ENCODE assay signal across 9 cellular contexts in genomic region chr1:111227434-111227833, GRCh38. TPM values are rescaled to one million over a fixed set of nuclear protein-coding genes. Genes with fewer than 3 reads are reported as not detected.
DNase-seq lines count a peak whose midpoint lies in the region; ATAC-seq and TF ChIP-seq lines count a peak whose summit lies in the region.
"Had no signal": no experiment of that assay in that cellular context is flagged by ENCODE, and none has a peak within 500 bp of the region (broad histone marks: within the 10 kb centered on the region; RNA-seq: fewer than 3 reads in every experiment).

CHI3L2 (plus strand) TSS chr1:111227713; CDS start chr1:111227730, 17 bp downstream.

- peaks cover 5% of the 10 kb centered on the region for H3K9me3 Mint-ChIP-seq in endodermal cell
- H3K9me3 Mint-ChIP-seq in natural killer cell treated with Interleukin-12 subunit alpha and Interleukin-12 subunit beta and Interleukin-15 and Interleukin-18, amount 100 ng/mL, for 72 hours, result peaks cover 2% of the 10 kb centered on the region

- H3K36me3 Mint-ChIP-seq in endodermal cell (ENCODE audit: low read depth), result no peaks in the 10 kb centered on the region
- no peaks in the 10 kb centered on the region for H3K36me3 Mint-ChIP-seq in natural killer cell treated with Interleukin-12 subunit alpha and Interleukin-12 subunit beta and Interleukin-15 and Interleukin-18, amount 100 ng/mL, for 72 hours

- intact Hi-C loops in PC-3 (cut with micrococcal nuclease), result loop anchor here (5.0 kb wide), 1 partner anchor 540 kb away; no protein-coding TSS in a partner anchor

- H3K27ac ChIP-seq in AG04450 (ENCODE audit: low read depth, low read length), result peak within 1 kb of the TSS; percentile 67
- H3K27ac ChIP-seq in PC-3 (ENCODE audit: low read length), result peak within 1 kb of the TSS; percentile 89
- no peak within 1 kb of the TSS for H3K27ac ChIP-seq in endodermal cell (ENCODE audit: low read depth, low read length)
- H3K27ac ChIP-seq in foreskin keratinocyte, result no peak within 1 kb of the TSS

- CTCF ChIA-PET in AG04450 (lab: Charles Lee) (no interaction called here), PC-3 (lab: Charles Lee) (no interaction called here)

- peak within 1 kb of the TSS; percentile 48 for H3K27ac Mint-ChIP-seq in endodermal cell
- peak within 1 kb of the TSS; percentile 75 to 90 for H3K27ac Mint-ChIP-seq in natural killer cell treated with Interleukin-12 subunit alpha and Interleukin-12 subunit beta and Interleukin-15 and Interleukin-18, amount 100 ng/mL, for 72 hours

- peaks cover 21% of the 10 kb centered on the region for H3K4me1 Mint-ChIP-seq in endodermal cell
- H3K4me1 Mint-ChIP-seq in natural killer cell treated with Interleukin-12 subunit alpha and Interleukin-12 subunit beta and Interleukin-15 and Interleukin-18, amount 100 ng/mL, for 72 hours (ENCODE audit: low read depth in 2 of 2), result peaks cover 59 to 64% of the 10 kb centered on the region in 2 donors

- DNase-seq in AG04450 (ENCODE audit: low read depth, low spot score) (no peak), PC-3 (no peak), endodermal cell (no peak), foreskin keratinocyte (no peak), SIG-M5 (lab: John Stamatoyannopoulos, UW) (no peak), putamen (ENCODE audit: low spot score) (no peak), NCI-H748 treated with DMSO at 0.1 percent for 48 hours (lab: John Stamatoyannopoulos, UW) (no peak)
- peak; percentile 69 for DNase-seq in natural killer cell treated with Interleukin-12 subunit alpha and Interleukin-12 subunit beta and Interleukin-15 and Interleukin-18, amount 100 ng/mL, for 72 hours (ENCODE audit: low spot score)

- H3K36me3 ChIP-seq in PC-3 (ENCODE audit: low read depth, low read length) (no peaks in the 10 kb centered on the region), endodermal cell (ENCODE audit: control insufficient read depth, insufficient read depth, low read length) (no peaks in the 10 kb centered on the region)

- no peaks in the 10 kb centered on the region for H3K27me3 Mint-ChIP-seq in endodermal cell (ENCODE audit: insufficient read depth)
- H3K27me3 Mint-ChIP-seq in natural killer cell treated with Interleukin-12 subunit alpha and Interleukin-12 subunit beta and Interleukin-15 and Interleukin-18, amount 100 ng/mL, for 72 hours, result no peaks in the 10 kb centered on the region

- peak within 1 kb of the TSS; percentile 46 for H3K9ac ChIP-seq in PC-3 (ENCODE audit: low read length)
- H3K9ac ChIP-seq in endodermal cell (ENCODE audit: extremely low read depth, low read length, poor library complexity, severe bottlenecking), result no peak within 1 kb of the TSS

- TF ChIP-seq CTCF in AG04450 (IDR thresholded peaks at IDR 0.05; ENCODE audit: low read depth, low read length) (no peak), PC-3 (conservative IDR thresholded peaks at IDR 0.05; ENCODE audit: low read depth, low read length) (no peak), endodermal cell (conservative IDR thresholded peaks at IDR 0.05) (no peak), foreskin keratinocyte (conservative IDR thresholded peaks at IDR 0.05) (no peak)

- 89 to 100% methylated on average over 2 to 3 of the region's 3 CpGs for WGBS in endodermal cell (ENCODE audit: insufficient coverage in 1 of 2, insufficient read length in 1 of 2), 2 experiments

- peak within 1 kb of the TSS; percentile 63 for H2AFZ ChIP-seq in PC-3 (ENCODE audit: low read length)

- ATAC-seq in PC-3 (no peak), foreskin keratinocyte (no peak)
- peak; percentile 32 to 80 for ATAC-seq in natural killer cell treated with Interleukin-12 subunit alpha and Interleukin-12 subunit beta and Interleukin-15 and Interleukin-18, amount 100 ng/mL, for 72 hours

- POLR2A ChIA-PET in AG04450 (lab: Yijun Ruan, JAX) (interaction anchor here (1.3 kb wide), 1 partner anchor 36 kb away, joined by 3 read pairs; no protein-coding TSS in a partner anchor), PC-3 (lab: Charles Lee; ENCODE audit: unreplicated experiment) (interaction anchor here (0.6 kb wide), 1 partner anchor 172 kb away, joined by 5 read pairs; no protein-coding TSS in a partner anchor)

- H3K4me2 ChIP-seq in PC-3 (ENCODE audit: low read length), result peak within 1 kb of the TSS; percentile 77

- H4K20me1 ChIP-seq in PC-3 (ENCODE audit: low read length), result no peaks in the 10 kb centered on the region

- H3K9me3 ChIP-seq in AG04450 (ENCODE audit: control insufficient read depth, insufficient read depth, low read length) (no peaks in the 10 kb centered on the region), PC-3 (ENCODE audit: low read length) (no peaks in the 10 kb centered on the region), endodermal cell (ENCODE audit: control insufficient read depth, low read length) (no peaks in the 10 kb centered on the region)

- H3K4me3 ChIP-seq in AG04450 (ENCODE audit: low read depth, low read length), result no peak within 1 kb of the TSS
- peak within 1 kb of the TSS; percentile 9; the same call in 1 of the 2 replicates for H3K4me3 ChIP-seq in PC-3 (ENCODE audit: low read length)
- no peak within 1 kb of the TSS for H3K4me3 ChIP-seq in endodermal cell (ENCODE audit: low read length)

- no peaks in the 10 kb centered on the region for H3K79me2 ChIP-seq in PC-3 (ENCODE audit: low read length)

- no peaks in the 10 kb centered on the region for H3K9me2 ChIP-seq in PC-3 (replicated peaks; ENCODE audit: low read length)

- H3F3A ChIP-seq in PC-3 (ENCODE audit: low read length, unreplicated experiment), result no peaks in the 10 kb centered on the region

- no TSS peak for BruUV-seq in PC-3 (replicated peaks; lab: Mats Ljungman, UMichigan)

- H3K27me3 ChIP-seq in AG04450 (ENCODE audit: control insufficient read depth, insufficient read depth, low read length) (no peaks in the 10 kb centered on the region), PC-3 (ENCODE audit: low read length) (no peaks in the 10 kb centered on the region), endodermal cell (ENCODE audit: control insufficient read depth, insufficient read depth, low read length, poor library complexity, severe bottlenecking) (no peaks in the 10 kb centered on the region), foreskin keratinocyte (no peaks in the 10 kb centered on the region)

- no peak within 1 kb of the TSS for H3K4me3 Mint-ChIP-seq in endodermal cell
- peak within 1 kb of the TSS; percentile 66 for H3K4me3 Mint-ChIP-seq in natural killer cell treated with Interleukin-12 subunit alpha and Interleukin-12 subunit beta and Interleukin-15 and Interleukin-18, amount 100 ng/mL, for 72 hours

- peaks cover 37% of the 10 kb centered on the region for H3K4me1 ChIP-seq in PC-3 (ENCODE audit: insufficient read depth, low read length)
- no peaks in the 10 kb centered on the region for H3K4me1 ChIP-seq in endodermal cell (ENCODE audit: control insufficient read depth, insufficient read depth, low read length)
- peaks cover 2% of the 10 kb centered on the region for H3K4me1 ChIP-seq in foreskin keratinocyte

RNA-seq across cellular contexts. Expression of gene CHI3L2, which starts in this region (rescaled TPM):
- 0.86 and 1.0 TPM in 2 replicates for polyA plus RNA-seq in AG04450 (2011; rRNA removed)
- not detected in 2 replicates for polyA minus RNA-seq in AG04450 (2011; rRNA and poly(A)+ RNA removed)
- 0.55 TPM in 1 of 2 replicates, not detected in the other for total RNA-seq in PC-3 (2014; rRNA removed)
- not detected for total RNA-seq in endodermal cell
- polyA plus RNA-seq in endodermal cell (2013, experiment 1 of 2), result not detected
- polyA plus RNA-seq in endodermal cell (2013, experiment 2 of 2), result not detected
- 10 to 100 TPM in 1 of 2 donors, 1 to 10 TPM in 1; 4.3 to 30.6 TPM for total RNA-seq in natural killer cell treated with Interleukin-12 subunit alpha and Interleukin-12 subunit beta and Interleukin-15 and Interleukin-18, amount 100 ng/mL, for 72 hours
- 0.28 and 0.48 TPM in 2 replicates for total RNA-seq in foreskin keratinocyte
- 0.49 and 0.50 TPM in 2 replicates for polyA plus RNA-seq in foreskin keratinocyte
- total RNA-seq: pulmonary artery endothelial cell had no signal

Comparison
In these comparisons a context has a peak if more than half of its experiments do, and no peak if none do; other contexts are left out.
1. H3K27ac ChIP-seq: peak in AG04450 (single experiment) and PC-3 (single experiment); none in endodermal cell (single experiment) and foreskin keratinocyte (single experiment).
2. ATAC-seq: peak in natural killer cell treated with Interleukin-12 subunit alpha and Interleukin-12 subunit beta and Interleukin-15 and Interleukin-18, amount 100 ng/mL, for 72 hours (2 of 2); none in PC-3 (single experiment) and foreskin keratinocyte (single experiment).